8 cellular contexts compared by ENCODE assay signal in the genomic region with DNA sequence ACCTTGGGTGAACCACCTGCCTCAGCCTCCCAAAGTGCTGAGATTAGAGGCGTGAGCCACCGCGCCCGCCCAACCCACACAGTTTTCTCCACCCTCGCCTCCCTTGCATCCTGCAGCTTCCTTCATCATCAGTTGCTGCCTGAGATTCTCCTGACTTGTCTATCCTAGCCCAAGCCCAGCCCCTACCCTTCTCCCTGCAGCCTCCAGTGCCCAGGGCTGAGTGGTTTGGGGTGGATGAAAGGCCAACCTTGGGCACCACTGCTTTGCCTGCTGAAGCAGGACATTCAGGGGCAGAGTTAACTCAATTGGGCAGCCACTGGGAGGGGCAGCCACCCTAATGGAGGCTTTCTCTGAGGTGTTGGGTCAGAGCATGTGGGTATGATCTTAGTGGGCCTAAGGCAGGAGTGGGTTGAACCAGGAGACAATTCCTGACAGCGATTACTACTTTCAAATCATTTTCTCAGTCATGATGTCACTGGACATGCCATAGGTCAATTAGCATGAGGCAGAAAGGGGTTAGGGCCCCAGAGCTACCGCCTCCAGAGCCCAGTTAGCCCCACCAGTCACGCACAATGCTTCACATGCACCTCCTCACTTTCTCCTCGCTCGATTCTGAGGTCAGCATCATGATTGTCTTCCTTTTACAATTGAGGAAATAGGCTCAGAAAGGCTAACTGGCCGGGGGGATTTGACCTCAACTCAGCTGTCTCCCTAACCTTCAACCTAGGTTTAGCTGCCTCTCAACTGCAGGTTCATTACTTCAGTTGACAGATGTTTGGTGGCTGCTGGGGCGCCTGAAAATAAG. TPM values are rescaled to one million over a fixed set of nuclear protein-coding genes. Genes with fewer than 3 reads are reported as not detected.
DNase-seq lines count a peak whose midpoint lies in the region; ATAC-seq and TF ChIP-seq lines count a peak whose summit lies in the region.

No MANE protein-coding gene starts in this region.

- no peaks in the 10 kb centered on the region for H3K27me3 Mint-ChIP-seq in natural killer cell (ENCODE audit: low read depth in 2 of 2)

- no peaks in the 10 kb centered on the region for H3K36me3 Mint-ChIP-seq in natural killer cell

- no peak for TF ChIP-seq CTCF in NB4 (IDR thresholded peaks at IDR 0.05; ENCODE audit: low read depth, low read length)
- no peak for TF ChIP-seq CTCF in choroid plexus epithelial cell (conservative IDR thresholded peaks at IDR 0.05; ENCODE audit: low read depth, low read length)
- no peak for TF ChIP-seq CTCF in natural killer cell (IDR thresholded peaks at IDR 0.05)

- H3K4me1 Mint-ChIP-seq in natural killer cell = peaks cover 13 to 46% of the 10 kb centered on the region in 2 donors

- peak overlapping the region; percentile 98 to 99 for H3K27ac Mint-ChIP-seq in natural killer cell

- peak overlapping the region; percentile 96 for H3K4me3 Mint-ChIP-seq in natural killer cell

- intact Hi-C loops in natural killer cell (cut with micrococcal nuclease) = loop anchor here (2.0 kb wide), 1 partner anchor 29 kb away; no protein-coding TSS in a partner anchor

- DNase-seq in activated CD4-positive, alpha-beta T cell treated with anti-CD3 and anti-CD28 coated beads for 48 hours = peak; percentile 25
- DNase-seq in activated CD4-positive, alpha-beta T cell treated with anti-CD3 and anti-CD28 coated beads, Interleukin-2, amount 50 U/mL, for 4 hours = no peak
- DNase-seq in NB4 (ENCODE audit: low read depth) (peak; percentile 81), choroid plexus epithelial cell (ENCODE audit: low read depth) (no peak), natural killer cell (no peak), NCI-H1436 (lab: John Stamatoyannopoulos, UW) (no peak), KG1 (lab: John Stamatoyannopoulos, UW) (no peak)

- H3K4me3 ChIP-seq in NB4 (ENCODE audit: low read depth, low read length) = peak overlapping the region; percentile 85
- H3K4me3 ChIP-seq in choroid plexus epithelial cell (ENCODE audit: low read depth, low read length) = peak overlapping the region; percentile 84

- ATAC-seq in natural killer cell (no peak), GM21360 (IDR thresholded peaks at IDR 0.05; ENCODE audit: unreplicated experiment) (no peak)

- H3K9me3 Mint-ChIP-seq in natural killer cell = no peaks in the 10 kb centered on the region

- no peak for TF ChIP-seq POLR2A in NB4 (IDR thresholded peaks at IDR 0.05; ENCODE audit: extremely low read depth, insufficient read length)

RNA-seq across cellular contexts. Expression of gene FKBP2, which starts 1.0 kb away (rescaled TPM):
- total RNA-seq in natural killer cell = 10 to 100 TPM; 26.4 to 39.3 (median 30.3) TPM

RNA-seq across cellular contexts. Expression of gene VEGFB, which starts 5.5 kb away (rescaled TPM):
- 10 to 100 TPM; 30.7 to 38.7 (median 37.3) TPM for total RNA-seq in natural killer cell

RNA-seq across cellular contexts. Expression of gene PPP1R14B, which starts 6.9 kb away (rescaled TPM):
- total RNA-seq in natural killer cell = 10 to 100 TPM; 16.9 to 21.3 (median 21.0) TPM

RNA-seq across cellular contexts. Expression of gene DNAJC4, which starts 9.5 kb away (rescaled TPM):
- 10 to 100 TPM; 45.0 to 47.0 (median 46.6) TPM for total RNA-seq in natural killer cell

RNA-seq across cellular contexts. Expression of gene PLCB3, which starts 11.5 kb away (rescaled TPM):
- total RNA-seq in natural killer cell = 1 to 10 TPM; 5.4 to 7.6 (median 5.5) TPM

Comparison
In these comparisons a context has a peak if more than half of its experiments do, and no peak if none do; other contexts are left out.
1. DNase-seq: peak in activated CD4-positive, alpha-beta T cell treated with anti-CD3 and anti-CD28 coated beads for 48 hours (single experiment) and NB4 (single experiment); none in activated CD4-positive, alpha-beta T cell treated with anti-CD3 and anti-CD28 coated beads, Interleukin-2, amount 50 U/mL, for 4 hours (0 of 2), choroid plexus epithelial cell (single experiment), natural killer cell (single experiment), NCI-H1436 (single experiment) and KG1 (single experiment).